8 cellular contexts compared by ENCODE assay signal in genomic region chr3:19149388-19149787, GRCh38. TPM values are rescaled to one million over a fixed set of nuclear protein-coding genes. Genes with fewer than 3 reads are reported as not detected.
DNase-seq lines count a peak whose midpoint lies in the region; ATAC-seq, FAIRE-seq and TF ChIP-seq lines count a peak whose summit lies in the region.

No MANE protein-coding gene starts in this region.

- H3K27ac Mint-ChIP-seq in glutamatergic neuron (ENCODE audit: unreplicated experiment) (peak overlapping the region; percentile 93), type B pancreatic cell (no peak overlapping the region)

- FAIRE-seq in GM12891 (lab: Jason Lieb, UNC) = no peak

- H3K4me3 Mint-ChIP-seq in glutamatergic neuron (ENCODE audit: unreplicated experiment) (peak overlapping the region; percentile 94), type B pancreatic cell (peak overlapping the region; percentile 89)

- peak; percentile 7 to 23 for DNase-seq in stimulated activated CD4-positive, alpha-beta T cell treated with anti-CD3 and anti-CD28 coated beads, Interleukin-2, amount 100 ng/mL, for 24 hours
- no peak for DNase-seq in stimulated activated CD4-positive, alpha-beta T cell treated with anti-CD3 and anti-CD28 coated beads, Interleukin-1b, Interleukin-23, amount 100 ng/mL, for 48 hours
- DNase-seq in SW480 (ENCODE audit: low spot score) = peak; percentile 56
- DNase-seq in glutamatergic neuron = no peak
- no peak for DNase-seq in type B pancreatic cell (ENCODE audit: extremely low spot score, unreplicated experiment)
- DNase-seq in GM12891 (ENCODE audit: insufficient read length, low spot score) = no peak

- H3K27me3 Mint-ChIP-seq in glutamatergic neuron (ENCODE audit: unreplicated experiment) (peaks cover 8% of the 10 kb centered on the region), type B pancreatic cell (peaks cover 22% of the 10 kb centered on the region)

- H3K9me3 Mint-ChIP-seq in glutamatergic neuron (ENCODE audit: unreplicated experiment) = peaks cover 14% of the 10 kb centered on the region
- H3K9me3 Mint-ChIP-seq in type B pancreatic cell = no peaks in the 10 kb centered on the region

- peaks cover 7% of the 10 kb centered on the region for H3K4me1 Mint-ChIP-seq in glutamatergic neuron (ENCODE audit: low read depth, unreplicated experiment)
- H3K4me1 Mint-ChIP-seq in type B pancreatic cell (ENCODE audit: unreplicated experiment) = peaks cover 10% of the 10 kb centered on the region

- TF ChIP-seq CTCF in glutamatergic neuron (IDR thresholded peaks at IDR 0.05; ENCODE audit: partially characterized antibody, unreplicated experiment) = no peak
- TF ChIP-seq CTCF in type B pancreatic cell (conservative IDR thresholded peaks at IDR 0.05) = no peak

- TF ChIP-seq POLR2A in GM12891 (IDR thresholded peaks at IDR 0.05; ENCODE audit: low read depth, low read length) = no peak

- no peak for ATAC-seq in HG03159 (IDR thresholded peaks at IDR 0.05; ENCODE audit: unreplicated experiment)
- no peak for ATAC-seq in HG03025 (IDR thresholded peaks at IDR 0.05; ENCODE audit: low FRiP score, unreplicated experiment)

- H3K36me3 Mint-ChIP-seq in glutamatergic neuron (ENCODE audit: unreplicated experiment) (no peaks in the 10 kb centered on the region), type B pancreatic cell (no peaks in the 10 kb centered on the region)

TF ChIP-seq in GM12891, 5 proteins besides CTCF, POLR2A, EP300 and RAD21:
- TF ChIP-seq PAX5 (IDR thresholded peaks at IDR 0.05; ENCODE audit: insufficient read depth, low read length, severe bottlenecking) (no peak), SPI1 (IDR thresholded peaks at IDR 0.05; ENCODE audit: low read depth, low read length) (no peak), POLR2AphosphoS5 (IDR thresholded peaks at IDR 0.05; ENCODE audit: low read depth, low read length) (no peak), TAF1 (IDR thresholded peaks at IDR 0.05; ENCODE audit: low read depth, low read length) (no peak), POU2F2 (IDR thresholded peaks at IDR 0.05; ENCODE audit: low read depth, low read length) (no peak)
TF ChIP-seq in GM12891: peak in this region for 0.

RNA-seq across cellular contexts. Expression of gene KCNH8, which starts 1.1 kb away (rescaled TPM):
- 30.9 TPM for total RNA-seq in glutamatergic neuron (ENCODE audit: unreplicated experiment)
- 1.2 and 3.4 TPM in 2 replicates for total RNA-seq in type B pancreatic cell (ENCODE audit: low replicate concordance)
- not detected for polyA plus RNA-seq in GM12891 (2012; ENCODE audit: low read depth, missing spikeins)

Comparison
In these comparisons a context has a peak if more than half of its experiments do, and no peak if none do; other contexts are left out.
1. DNase-seq: peak in stimulated activated CD4-positive, alpha-beta T cell treated with anti-CD3 and anti-CD28 coated beads, Interleukin-2, amount 100 ng/mL, for 24 hours (2 of 2) and SW480 (single experiment); none in stimulated activated CD4-positive, alpha-beta T cell treated with anti-CD3 and anti-CD28 coated beads, Interleukin-1b, Interleukin-23, amount 100 ng/mL, for 48 hours (single experiment), glutamatergic neuron (single experiment), type B pancreatic cell (single experiment) and GM12891 (single experiment).